ENCODE assay signal across 9 cellular contexts in the genomic region with DNA sequence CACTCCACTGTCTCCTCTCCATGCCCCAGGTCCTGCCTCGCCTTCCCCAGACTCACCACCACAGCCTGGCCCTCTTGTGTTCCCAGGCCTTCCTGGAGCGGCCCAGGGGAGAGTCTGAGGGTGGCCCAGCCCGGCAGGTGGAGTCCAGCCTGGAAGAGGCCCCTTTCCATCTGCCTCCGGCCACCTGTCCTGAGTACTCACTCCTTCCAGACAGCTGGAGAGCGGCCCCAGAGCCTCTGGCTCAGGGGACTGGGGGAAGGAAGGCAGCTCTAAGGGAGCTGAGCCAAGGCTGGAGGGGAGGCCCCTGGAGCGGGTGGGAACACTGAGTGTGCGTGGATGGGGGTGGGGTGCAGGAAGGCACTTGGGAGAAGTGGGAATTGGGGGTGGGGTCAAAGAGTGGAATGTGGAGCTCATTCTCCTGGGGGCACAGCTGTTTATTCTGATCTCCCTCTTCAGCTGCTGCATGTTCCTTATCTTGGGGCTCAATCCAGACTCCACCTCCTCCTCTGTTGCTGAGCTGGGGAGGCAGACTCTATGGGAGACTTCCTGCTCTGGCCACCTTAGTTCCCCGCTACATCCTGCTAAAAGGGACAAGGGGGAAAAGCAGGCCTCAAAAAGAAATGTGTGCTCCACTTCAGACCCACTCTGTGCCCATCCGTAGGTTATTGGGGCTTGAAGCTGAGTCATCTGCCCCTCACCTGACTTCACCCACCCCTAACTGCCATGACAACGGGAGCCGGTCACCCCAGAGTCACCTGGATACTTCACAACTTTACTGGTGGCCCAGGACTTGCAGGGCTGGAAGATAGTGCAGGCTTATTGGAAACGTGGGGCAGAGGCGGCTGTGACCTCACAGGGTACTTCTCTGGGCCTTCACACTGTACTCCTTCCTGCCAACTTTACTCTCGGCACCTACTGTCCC. TPM values are rescaled to one million over a fixed set of nuclear protein-coding genes. Genes with fewer than 3 reads are reported as not detected.
DNase-seq lines count a peak whose midpoint lies in the region; ATAC-seq and TF ChIP-seq lines count a peak whose summit lies in the region.
"Had no signal": no experiment of that assay in that cellular context is flagged by ENCODE, and none has a peak within 500 bp of the region (broad histone marks: within the 10 kb centered on the region; RNA-seq: fewer than 3 reads in every experiment).

No MANE protein-coding gene starts in this region.

- POLR2A ChIA-PET in RWPE1 (lab: Yijun Ruan, JAX; ENCODE audit: low non-redundant PET): no interaction called here

- TF ChIP-seq CTCF in RWPE1 (conservative IDR thresholded peaks at IDR 0.05; ENCODE audit: low read depth) (no peak), nephron progenitor cell (IDR thresholded peaks at IDR 0.05) (no peak), Peyer's patch (IDR thresholded peaks at IDR 0.05) (no peak), type B pancreatic cell (conservative IDR thresholded peaks at IDR 0.05) (no peak)

- peak; percentile 44 for ATAC-seq in central memory CD8-positive, alpha-beta T cell (replicated peaks; ENCODE audit: extremely low read depth, poor library complexity, severe bottlenecking)
- ATAC-seq in HG03175 (IDR thresholded peaks at IDR 0.05; ENCODE audit: unreplicated experiment) (no peak), HG02840 (IDR thresholded peaks at IDR 0.05; ENCODE audit: low FRiP score, unreplicated experiment) (no peak)

- H3K27me3 ChIP-seq in Peyer's patch: no peaks in the 10 kb centered on the region

- DNase-seq in CMK (ENCODE audit: low read depth) (peak; percentile 94), RWPE1 (ENCODE audit: low spot score) (no peak), nephron progenitor cell (no peak), Peyer's patch (no peak), type B pancreatic cell (ENCODE audit: extremely low spot score, unreplicated experiment) (no peak)
- no peak for DNase-seq in central memory CD8-positive, alpha-beta T cell (ENCODE audit: low spot score in 2 of 2)

- H3K4me3 ChIP-seq in Peyer's patch: no peak overlapping the region
- H3K4me3 ChIP-seq: coronary artery had no signal

- CTCF ChIA-PET in RWPE1 (lab: Yijun Ruan, JAX): interaction anchor here (0.7 kb wide), 1 partner anchor 11 kb away, joined by 3 read pairs; no protein-coding TSS in a partner anchor

- no peaks in the 10 kb centered on the region for H3K36me3 ChIP-seq in Peyer's patch

- H3K27me3 Mint-ChIP-seq in central memory CD8-positive, alpha-beta T cell: no peaks in the 10 kb centered on the region
- H3K27me3 Mint-ChIP-seq in nephron progenitor cell (ENCODE audit: low read depth, poor library complexity) (peaks cover 7% of the 10 kb centered on the region), type B pancreatic cell (no peaks in the 10 kb centered on the region)

- H3K36me3 Mint-ChIP-seq in central memory CD8-positive, alpha-beta T cell (ENCODE audit: insufficient read depth): peaks cover 44% of the 10 kb centered on the region
- H3K36me3 Mint-ChIP-seq in nephron progenitor cell (ENCODE audit: low read depth) (no peaks in the 10 kb centered on the region), type B pancreatic cell (peaks cover 7% of the 10 kb centered on the region)

- peaks cover 0 to 32% (median 12%) of the 10 kb centered on the region in 4 donors for H3K4me1 ChIP-seq in Peyer's patch

- no peak for TF ChIP-seq POLR2A in Peyer's patch (IDR thresholded peaks at IDR 0.05)

- peak overlapping the region; percentile 85 for H3K27ac Mint-ChIP-seq in central memory CD8-positive, alpha-beta T cell (ENCODE audit: low read depth)
- H3K27ac Mint-ChIP-seq in nephron progenitor cell: peak overlapping the region; percentile 77
- no peak overlapping the region for H3K27ac Mint-ChIP-seq in type B pancreatic cell

- H3K27ac ChIP-seq in RWPE1 (peak overlapping the region; percentile 38), Peyer's patch (peak overlapping the region in 1 of 4 donors; percentile 9)
- H3K27ac ChIP-seq: coronary artery had no signal

- no peaks in the 10 kb centered on the region for H3K9me3 Mint-ChIP-seq in central memory CD8-positive, alpha-beta T cell
- H3K9me3 Mint-ChIP-seq in nephron progenitor cell (no peaks in the 10 kb centered on the region), type B pancreatic cell (no peaks in the 10 kb centered on the region)

- H3K9me3 ChIP-seq in Peyer's patch: no peaks in the 10 kb centered on the region

- peaks cover 78% of the 10 kb centered on the region for H3K4me1 Mint-ChIP-seq in central memory CD8-positive, alpha-beta T cell
- H3K4me1 Mint-ChIP-seq in nephron progenitor cell: peaks cover 18% of the 10 kb centered on the region
- H3K4me1 Mint-ChIP-seq in type B pancreatic cell (ENCODE audit: unreplicated experiment): peaks cover 13% of the 10 kb centered on the region

- H3K4me3 Mint-ChIP-seq in central memory CD8-positive, alpha-beta T cell: peak overlapping the region; percentile 70
- H3K4me3 Mint-ChIP-seq in nephron progenitor cell (no peak overlapping the region), type B pancreatic cell (no peak overlapping the region)

RNA-seq across cellular contexts. Expression of gene TAF8, which starts 19.5 kb away (rescaled TPM):
- total RNA-seq in Peyer's patch (10 to 100 TPM; 24.5 to 37.6 (median 24.6) TPM), type B pancreatic cell (ENCODE audit: low replicate concordance) (30.7 and 36.0 TPM in 2 replicates)
